In genomic region chr17:72766761-72767356, GRCh38 we compare ENCODE assay signal across 19 cellular contexts.
"Had no signal": no experiment of that assay in that cellular context is flagged by ENCODE, and none has a peak within 500 bp of the region (broad histone marks: within the 10 kb centered on the region; RNA-seq: fewer than 3 reads in every experiment).

No MANE protein-coding gene starts in this region.

- H3K4me1 ChIP-seq: colonic mucosa, heart right ventricle, sigmoid colon, stomach, transverse colon had no signal

- H3K9me3 ChIP-seq: colonic mucosa, thoracic aorta, transverse colon had no signal

- ATAC-seq: heart right ventricle, left lobe of liver, natural killer cell had no signal

- H3K27ac ChIP-seq: colonic mucosa, heart right ventricle, sigmoid colon, stomach, thoracic aorta, transverse colon had no signal

- DNase-seq: colonic mucosa; effector CD4-positive, alpha-beta T cell; endodermal cell; foreskin melanocyte; heart right ventricle; hypothalamus; islet precursor cell; mammary epithelial cell; natural killer cell; posterior cingulate gyrus; sigmoid colon; small intestine; stimulated activated CD4-positive, alpha-beta T cell treated with anti-CD3 and anti-CD28 coated beads, Interleukin-12 subunit alpha, Interleukin-12 subunit beta, amount 100 ng/mL, for 4 hours; stimulated activated naive CD4-positive, alpha-beta T cell; stomach; substantia nigra; transverse colon had no signal

- H3K27me3 ChIP-seq: colonic mucosa, heart right ventricle, sigmoid colon, stomach, transverse colon had no signal

- H3K36me3 ChIP-seq: colonic mucosa, transverse colon had no signal

- H3K4me3 ChIP-seq: colonic mucosa, heart right ventricle, sigmoid colon, stomach, thoracic aorta, transverse colon had no signal
